In genomic region chr4:48042979-48043461, GRCh38 we compare ENCODE assay signal across 16 cellular contexts. TPM values are rescaled to one million over a fixed set of nuclear protein-coding genes. Genes with fewer than 3 reads are reported as not detected.
A peak's percentile ranks its signal among the peaks of the same experiment; 100 is the strongest.
DNase-seq lines count a peak whose midpoint lies in the region; ATAC-seq, FAIRE-seq and TF ChIP-seq lines count a peak whose summit lies in the region.
"Had no signal": no experiment of that assay in that cellular context is flagged by ENCODE, and none has a peak within 500 bp of the region (broad histone marks: within the 10 kb centered on the region; RNA-seq: fewer than 3 reads in every experiment).

No MANE protein-coding gene starts in this region.

- peaks cover 27% of the 10 kb centered on the region for H3K27me3 Mint-ChIP-seq in stimulated activated memory B cell treated with anti-CD40 and anti-IgM and Interleukin-4, amounts not matched to agents 10 μg/mL and 1 μg/mL and 100 μg/mL, for 72 hours
- H3K27me3 Mint-ChIP-seq: stimulated activated naive CD8-positive, alpha-beta T cell treated with anti-CD3 and anti-CD28 coated beads, Interleukin-15, amount 100 ng/mL, for 72 hours had no signal

- H4K20me1 ChIP-seq in H1 (replicated peaks in 1 of 2; ENCODE audit: control insufficient read depth in 1 of 2, insufficient read depth in 2 of 2, low read length in 2 of 2) (no peaks in the 10 kb centered on the region), MM.1S (ENCODE audit: insufficient read depth, low read length) (peaks cover 10% of the 10 kb centered on the region; the same call in 1 of the 2 replicates)

- no peak overlapping the region for H3K9ac ChIP-seq in H1 (replicated peaks in 1 of 4; ENCODE audit: extremely low read depth in 1 of 4, low read depth in 3 of 4, low read length in 3 of 4)
- H3K9ac ChIP-seq in parathyroid adenoma = no peak overlapping the region
- no peak overlapping the region for H3K9ac ChIP-seq in MM.1S (ENCODE audit: low read length)
- H3K9ac ChIP-seq: BLaER1 treated with 17β-estradiol and CSF1 and Interleukin-3, amounts not matched to agents 10 nM and 100 nM had no signal

- H2BK5ac ChIP-seq in H1 (ENCODE audit: low read depth, low read length) = no peak overlapping the region

- CTCF ChIA-PET in H1 (lab: Charles Lee; ENCODE audit: partially characterized antibody) = interaction anchor here (0.6 to 9.3 kb wide), 4 partner anchors 10 to 373 kb away, joined by 3 to 85 read pairs (median 4); no protein-coding TSS in a partner anchor

- H2BK15ac ChIP-seq in H1 (ENCODE audit: low read length) = no peak overlapping the region

- H2AFZ ChIP-seq in H1 (ENCODE audit: low read length) (peak overlapping the region; percentile 28; the same call in 1 of the 2 replicates), parathyroid adenoma (peak overlapping the region; percentile 46), MM.1S (ENCODE audit: low read length) (no peak overlapping the region)

- no peak overlapping the region for H3K4ac ChIP-seq in H1 (replicated peaks; ENCODE audit: insufficient read length, low read depth, low read length)

- no peak overlapping the region for H3K4me3 Mint-ChIP-seq in stimulated activated memory B cell treated with anti-CD40 and anti-IgM and Interleukin-4, amounts not matched to agents 10 μg/mL and 1 μg/mL and 100 μg/mL, for 72 hours
- H3K4me3 Mint-ChIP-seq: activated T-cell treated with anti-CD3 and anti-CD28 coated beads, Interleukin-2, amount 50 U/mL, for 72 hours; stimulated activated naive CD8-positive, alpha-beta T cell treated with anti-CD3 and anti-CD28 coated beads, Interleukin-15, amount 100 ng/mL, for 72 hours had no signal

- no peaks in the 10 kb centered on the region; the same call in 1 of the 2 replicates for H3K79me1 ChIP-seq in H1 (ENCODE audit: low read depth, low read length)

- no peak overlapping the region for H4K91ac ChIP-seq in H1 (replicated peaks; ENCODE audit: insufficient read length, low read length)

- H2BK12ac ChIP-seq in H1 (ENCODE audit: low read depth, low read length) = no peak overlapping the region

- TF ChIP-seq CTCF in H1 (IDR thresholded peaks at IDR 0.05; ENCODE audit: control extremely low read depth in 1 of 3, insufficient read depth in 1 of 3, low read depth in 1 of 3, low read length in 3 of 3) = no peak
- TF ChIP-seq CTCF in parathyroid adenoma (IDR thresholded peaks at IDR 0.05) = no peak
- no peak for TF ChIP-seq CTCF in spleen (IDR thresholded peaks at IDR 0.05 in 8 of 11, conservative IDR thresholded peaks at IDR 0.05 in 3 of 11)
- no peak for TF ChIP-seq CTCF in MM.1S (IDR thresholded peaks at IDR 0.05; ENCODE audit: low read length)

- H2BK120ac ChIP-seq in H1 (replicated peaks; ENCODE audit: low read depth, low read length) = no peak overlapping the region

- FAIRE-seq in H1 (lab: Jason Lieb, UNC) = no peak

- no peak overlapping the region for H3K4me3 ChIP-seq in H1 (ENCODE audit: extremely low read depth in 1 of 4, insufficient read depth in 2 of 4, low read depth in 3 of 4, low read length in 4 of 4)
- no peak overlapping the region for H3K4me3 ChIP-seq in parathyroid adenoma (ENCODE audit: low read depth, low read length)
- H3K4me3 ChIP-seq in spleen = no peak overlapping the region
- H3K4me3 ChIP-seq in MM.1S (ENCODE audit: low read length) = no peak overlapping the region
- H3K4me3 ChIP-seq: BLaER1 treated with 17β-estradiol and CSF1 and Interleukin-3, amounts not matched to agents 10 nM and 100 nM; gastroesophageal sphincter; uterus had no signal

- no peaks in the 10 kb centered on the region for H3K79me2 ChIP-seq in H1 (ENCODE audit: control insufficient read depth in 1 of 2, insufficient read depth in 2 of 2, low read length in 2 of 2)
- H3K79me2 ChIP-seq in parathyroid adenoma = no peaks in the 10 kb centered on the region
- H3K79me2 ChIP-seq in MM.1S (ENCODE audit: low read length) = no peaks in the 10 kb centered on the region

- H3K27ac ChIP-seq in H1 (ENCODE audit: low read depth, low read length) (no peak overlapping the region; the same call in 1 of the 2 replicates), parathyroid adenoma (no peak overlapping the region), spleen (no peak overlapping the region), MM.1S (ENCODE audit: low read length) (no peak overlapping the region)
- H3K27ac ChIP-seq: BLaER1 treated with 17β-estradiol and CSF1 and Interleukin-3, amounts not matched to agents 10 nM and 100 nM; gastroesophageal sphincter; uterus had no signal

- no peak overlapping the region for H4K5ac ChIP-seq in H1 (ENCODE audit: insufficient read length, low read depth, low read length)

- H3K36me3 ChIP-seq in H1 (ENCODE audit: control insufficient read depth in 2 of 4, insufficient read depth in 4 of 4, low read length in 3 of 4) (no peaks in the 10 kb centered on the region), parathyroid adenoma (ENCODE audit: control insufficient read depth, insufficient read depth, low read length) (no peaks in the 10 kb centered on the region), spleen (no peaks in the 10 kb centered on the region), MM.1S (replicated peaks; ENCODE audit: insufficient read depth, low read length) (no peaks in the 10 kb centered on the region)
- H3K36me3 ChIP-seq: BLaER1 treated with 17β-estradiol and CSF1 and Interleukin-3, amounts not matched to agents 10 nM and 100 nM; gastroesophageal sphincter; uterus had no signal

- H3K9me3 ChIP-seq in H1 (ENCODE audit: insufficient read depth in 2 of 2, low read depth in 1 of 2, low read length in 1 of 2) (no peaks in the 10 kb centered on the region), parathyroid adenoma (ENCODE audit: control insufficient read depth, low read length) (no peaks in the 10 kb centered on the region), spleen (no peaks in the 10 kb centered on the region), MM.1S (replicated peaks; ENCODE audit: insufficient read depth, low read length) (no peaks in the 10 kb centered on the region)
- H3K9me3 ChIP-seq: BLaER1 treated with 17β-estradiol and CSF1 and Interleukin-3, amounts not matched to agents 10 nM and 100 nM; gastroesophageal sphincter; uterus had no signal

- 87% methylated on average over 3 of the region's 3 CpGs; no CpG with 5 or more reads in 1 of the 2 experiments for WGBS in H1 (ENCODE audit: extremely low coverage in 1 of 2, insufficient coverage in 1 of 2, insufficient read length in 1 of 2, insufficient replicate concordance in 2 of 2, low coverage in 1 of 2, low lambda C conversion rate in 2 of 2, missing lambda C conversion rate in 1 of 2), 2 experiments
- WGBS in spleen, 5 donors = 60 to 66% (median 63%) methylated on average over 3 of the region's 3 CpGs

- TF ChIP-seq EP300 in H1 (IDR thresholded peaks at IDR 0.05; ENCODE audit: borderline replicate concordance in 1 of 2, low read depth in 2 of 2, low read length in 2 of 2) = no peak

- H3K27me3 ChIP-seq in H1 (replicated peaks in 1 of 4; ENCODE audit: control insufficient read depth in 3 of 4, extremely low read depth in 1 of 4, insufficient read depth in 3 of 4, low read length in 3 of 4) (no peaks in the 10 kb centered on the region), parathyroid adenoma (ENCODE audit: control insufficient read depth, insufficient read depth, low read length) (no peaks in the 10 kb centered on the region), spleen (replicated peaks in 1 of 7) (peaks cover 0 to 46% (median 0%) of the 10 kb centered on the region in 7 donors), MM.1S (replicated peaks; ENCODE audit: insufficient read depth, low read length) (peaks cover 98% of the 10 kb centered on the region)
- H3K27me3 ChIP-seq: uterus had no signal

- intact Hi-C loops in spleen (cut with DNase I; ENCODE audit: low total_unique reads) = no loop called here

- H4K8ac ChIP-seq in H1 (ENCODE audit: extremely low read depth, insufficient read depth, low read length) = no peak overlapping the region

- TF ChIP-seq RAD21 in H1 (IDR thresholded peaks at IDR 0.05 in 1 of 2, conservative IDR thresholded peaks at IDR 0.05 in 1 of 2; ENCODE audit: low read depth in 2 of 2, low read length in 2 of 2) = no peak

- peaks cover 45% of the 10 kb centered on the region for H3K4me1 Mint-ChIP-seq in stimulated activated memory B cell treated with anti-CD40 and anti-IgM and Interleukin-4, amounts not matched to agents 10 μg/mL and 1 μg/mL and 100 μg/mL, for 72 hours

- no peak overlapping the region for H3K27ac Mint-ChIP-seq in stimulated activated memory B cell treated with anti-CD40 and anti-IgM and Interleukin-4, amounts not matched to agents 10 μg/mL and 1 μg/mL and 100 μg/mL, for 72 hours
- H3K27ac Mint-ChIP-seq: stimulated activated naive CD8-positive, alpha-beta T cell treated with anti-CD3 and anti-CD28 coated beads, Interleukin-15, amount 100 ng/mL, for 72 hours had no signal

- ATAC-seq in GM18519 (IDR thresholded peaks at IDR 0.05; ENCODE audit: low FRiP score, unreplicated experiment) (peak; percentile 25), HG03045 (IDR thresholded peaks at IDR 0.05; ENCODE audit: unreplicated experiment) (peak; percentile 24)
- no peak for ATAC-seq in stimulated activated memory B cell treated with anti-CD40 and anti-IgM and Interleukin-4, amounts not matched to agents 10 μg/mL and 1 μg/mL and 100 μg/mL, for 72 hours
- ATAC-seq: activated T-cell treated with anti-CD3 and anti-CD28 coated beads, Interleukin-2, amount 50 U/mL, for 72 hours; gastroesophageal sphincter; stimulated activated naive CD8-positive, alpha-beta T cell treated with anti-CD3 and anti-CD28 coated beads, Interleukin-15, amount 100 ng/mL, for 72 hours had no signal

- H3K9me2 ChIP-seq in MM.1S (replicated peaks; ENCODE audit: insufficient read depth, low read length) = no peaks in the 10 kb centered on the region

- no peak overlapping the region for H2BK20ac ChIP-seq in H1 (ENCODE audit: low read length)

- H3K14ac ChIP-seq in H1 (ENCODE audit: insufficient read length) = no peak overlapping the region

- H3K4me2 ChIP-seq in H1 (ENCODE audit: insufficient read depth in 1 of 2, low read depth in 2 of 2, low read length in 2 of 2) (no peak overlapping the region), parathyroid adenoma (ENCODE audit: low read length) (peak overlapping the region; percentile 60), MM.1S (ENCODE audit: low read depth, low read length) (no peak overlapping the region)
- H3K4me2 ChIP-seq: BLaER1 treated with 17β-estradiol and CSF1 and Interleukin-3, amounts not matched to agents 10 nM and 100 nM had no signal

- no peaks in the 10 kb centered on the region for H3K23me2 ChIP-seq in H1 (ENCODE audit: low read depth, low read length)

- H3K18ac ChIP-seq in H1 (ENCODE audit: extremely low read depth, low read length) = no peak overlapping the region

- POLR2A ChIA-PET in H1 (lab: Charles Lee; ENCODE audit: partially characterized antibody) = no interaction called here

- H3K56ac ChIP-seq in H1 (replicated peaks; ENCODE audit: insufficient read length, low read depth, low read length) = no peak overlapping the region

- no peaks in the 10 kb centered on the region; a peak in 1 of 7 replicates for H3K4me1 ChIP-seq in H1 (replicated peaks in 1 of 4; ENCODE audit: control insufficient read depth in 3 of 4, insufficient read depth in 4 of 4, low read length in 3 of 4)
- H3K4me1 ChIP-seq in parathyroid adenoma = peaks cover 4% of the 10 kb centered on the region
- H3K4me1 ChIP-seq in spleen = peaks cover 18 to 54% (median 24%) of the 10 kb centered on the region in 6 donors
- peaks cover 3% of the 10 kb centered on the region; the same call in 1 of the 2 replicates for H3K4me1 ChIP-seq in MM.1S (ENCODE audit: low read length)
- H3K4me1 ChIP-seq: gastroesophageal sphincter, uterus had no signal

- DNase-seq in H1 (ENCODE audit: low read depth in 1 of 2, low spot score in 2 of 2) (no peak), spleen (no peak), MM.1S (no peak)
- DNase-seq: activated CD4-positive, alpha-beta T cell treated with anti-CD3 and anti-CD28 coated beads, Interleukin-2, amount 50 U/mL, for 1 hour; activated T-cell treated with anti-CD3 and anti-CD28 coated beads, Interleukin-2, amount 50 U/mL, for 72 hours; stimulated activated naive CD8-positive, alpha-beta T cell treated with anti-CD3 and anti-CD28 coated beads, Interleukin-15, amount 100 ng/mL, for 72 hours; T-helper 9 cell; uterus had no signal

- TF ChIP-seq POLR2A in H1 (IDR thresholded peaks at IDR 0.05; ENCODE audit: control extremely low read depth in 1 of 2, low read depth in 2 of 2, low read length in 2 of 2) = no peak
- no peak for TF ChIP-seq POLR2A in spleen (IDR thresholded peaks at IDR 0.05)

- H3K9me3 Mint-ChIP-seq in stimulated activated memory B cell treated with anti-CD40 and anti-IgM and Interleukin-4, amounts not matched to agents 10 μg/mL and 1 μg/mL and 100 μg/mL, for 72 hours = no peaks in the 10 kb centered on the region
- H3K9me3 Mint-ChIP-seq: activated T-cell treated with anti-CD3 and anti-CD28 coated beads, Interleukin-2, amount 50 U/mL, for 72 hours; stimulated activated naive CD8-positive, alpha-beta T cell treated with anti-CD3 and anti-CD28 coated beads, Interleukin-15, amount 100 ng/mL, for 72 hours had no signal

- no peak overlapping the region for H3K23ac ChIP-seq in H1 (ENCODE audit: insufficient read length)

- H2AK5ac ChIP-seq in H1 (ENCODE audit: low read depth, low read length) = no peak overlapping the region

- H3K36me3 Mint-ChIP-seq in stimulated activated memory B cell treated with anti-CD40 and anti-IgM and Interleukin-4, amounts not matched to agents 10 μg/mL and 1 μg/mL and 100 μg/mL, for 72 hours = no peaks in the 10 kb centered on the region

- H3F3A ChIP-seq in MM.1S (ENCODE audit: insufficient read depth, low read length) = no peaks in the 10 kb centered on the region

RNA-seq across cellular contexts. Expression of gene NIPAL1, which starts 26.4 kb away (rescaled TPM):
- total RNA-seq in H1 (2021; fragmentation: NEBNext Ultra II Directional; extraction: Animal tissue kit (Norgen Biotek cat#: 25700)) = 4.9 and 5.2 TPM in 2 replicates
- polyA plus RNA-seq in H1 (2011; rRNA removed) (1.4 and 1.7 TPM in 2 replicates), spleen (under 1 TPM; 0.06 to 0.12 (median 0.11) TPM)
- polyA plus RNA-seq in H1 (2011; cell fraction: cytosol; rRNA removed) = 1.7 TPM
- polyA plus RNA-seq in H1 (2011; cell fraction: nucleus; rRNA removed) = 1.6 TPM
- 1.9 to 2.9 TPM (median 2.3 TPM) in 4 replicates for polyA plus RNA-seq in H1 (2012, experiment 1 of 2)
- polyA plus RNA-seq in H1 (2012, experiment 2 of 2) = 0.64 TPM
- 4.7 TPM for polyA plus RNA-seq in H1 (2013, experiment 1 of 2)
- 5.0 TPM for polyA plus RNA-seq in H1 (2013, experiment 2 of 2)
- polyA minus RNA-seq in H1 (2011; rRNA and poly(A)+ RNA removed) = 4.0 and 5.5 TPM in 2 replicates
- 2.3 TPM for polyA minus RNA-seq in H1 (2011; cell fraction: cytosol; rRNA and poly(A)+ RNA removed)
- polyA minus RNA-seq in H1 (2011; cell fraction: nucleus; rRNA and poly(A)+ RNA removed) = 6.6 TPM
- total RNA-seq in spleen = 1 to 10 TPM in 3 of 7 donors, under 1 TPM in 2, not detected in 2; 0.12 to 2.0 (median 1.2) TPM

RNA-seq across cellular contexts. Expression of gene CNGA1, which starts 26.5 kb away (rescaled TPM):
- total RNA-seq in H1 (2021; fragmentation: NEBNext Ultra II Directional; extraction: Animal tissue kit (Norgen Biotek cat#: 25700)) = 0.52 and 0.54 TPM in 2 replicates
- polyA plus RNA-seq in H1 (2011; rRNA removed) = 0.17 and 0.63 TPM in 2 replicates
- polyA plus RNA-seq in H1 (2011; cell fraction: cytosol; rRNA removed) = 0.56 TPM
- 3.5 TPM for polyA plus RNA-seq in H1 (2011; cell fraction: nucleus; rRNA removed)
- 0.46 to 1.7 TPM (median 0.75 TPM) in 3 of 4 replicates, not detected in the other for polyA plus RNA-seq in H1 (2012, experiment 1 of 2)
- polyA plus RNA-seq in H1 (2012, experiment 2 of 2) = not detected
- 1.3 TPM for polyA plus RNA-seq in H1 (2013, experiment 1 of 2)
- polyA plus RNA-seq in H1 (2013, experiment 2 of 2) = 1.1 TPM
- polyA minus RNA-seq in H1 (2011; rRNA and poly(A)+ RNA removed) = 0.63 and 2.3 TPM in 2 replicates
- not detected for polyA minus RNA-seq in H1 (2011; cell fraction: cytosol; rRNA and poly(A)+ RNA removed)
- 3.3 TPM for polyA minus RNA-seq in H1 (2011; cell fraction: nucleus; rRNA and poly(A)+ RNA removed)
- total RNA-seq in spleen = 10 to 100 TPM in 1 of 7 donors, 1 to 10 TPM in 5, under 1 TPM in 1; 0.39 to 13.2 (median 7.2) TPM
- polyA plus RNA-seq in spleen = 1 to 10 TPM in 2 of 3 donors, under 1 TPM in 1; 0.70 to 2.8 (median 1.2) TPM
- total RNA-seq: Daoy, HT1080 had no signal
